Comparison of ENCODE assay signal across 13 cellular contexts in genomic region chr4:7023901-7024300, GRCh38. TPM values are rescaled to one million over a fixed set of nuclear protein-coding genes. Genes with fewer than 3 reads are reported as not detected.
DNase-seq lines count a peak whose midpoint lies in the region; ATAC-seq and TF ChIP-seq lines count a peak whose summit lies in the region.
"Had no signal": no experiment of that assay in that cellular context is flagged by ENCODE, and none has a peak within 500 bp of the region (broad histone marks: within the 10 kb centered on the region; RNA-seq: fewer than 3 reads in every experiment).

No MANE protein-coding gene starts in this region.

- TF ChIP-seq CTCF in MCF 10A (IDR thresholded peaks at IDR 0.05; ENCODE audit: unreplicated experiment): no peak
- TF ChIP-seq CTCF in mammary epithelial cell (conservative IDR thresholded peaks at IDR 0.05 in 1 of 2, IDR thresholded peaks at IDR 0.05 in 1 of 2; ENCODE audit: extremely low read depth in 1 of 2, insufficient read depth in 1 of 2, low read depth in 1 of 2, low read length in 2 of 2): no peak
- TF ChIP-seq CTCF in RWPE2 (IDR thresholded peaks at IDR 0.05; ENCODE audit: poor library complexity, severe bottlenecking): no peak

- H3K27me3 ChIP-seq in mammary epithelial cell (ENCODE audit: insufficient read depth, low read length): no peaks in the 10 kb centered on the region
- H3K27me3 ChIP-seq in RWPE2 (ENCODE audit: insufficient read depth, poor library complexity, severe bottlenecking): no peaks in the 10 kb centered on the region
- H3K27me3 ChIP-seq in neuronal stem cell (ENCODE audit: control insufficient read depth in 3 of 3, insufficient read depth in 3 of 3, low read depth in 1 of 3, low read length in 3 of 3): no peaks in the 10 kb centered on the region
- H3K27me3 ChIP-seq: BLaER1 treated with 17β-estradiol and CSF1 and Interleukin-3, amounts not matched to agents 10 nM and 100 nM had no signal

- H3K23ac ChIP-seq in neuronal stem cell (ENCODE audit: low read depth, low read length, poor library complexity): no peak overlapping the region

- BruUV-seq in MCF 10A (replicated peaks; lab: Mats Ljungman, UMichigan) (no TSS peak), mammary epithelial cell (replicated peaks; lab: Mats Ljungman, UMichigan) (no TSS peak)

- 90% methylated on average over 11 of the region's 12 CpGs for WGBS in mammary epithelial cell (ENCODE audit: low coverage, missing lambda C conversion rate)
- no CpG with 5 or more reads among the region's 12 CpGs for WGBS in neuronal stem cell (ENCODE audit: extremely low coverage in 2 of 2, insufficient read length in 2 of 2, insufficient replicate concordance in 1 of 2), 2 donors

- H2AFZ ChIP-seq in mammary epithelial cell (ENCODE audit: low read depth, low read length) (no peak overlapping the region), neuronal stem cell (ENCODE audit: low read length) (no peak overlapping the region)
- H2AFZ ChIP-seq: GM23248 had no signal

- no peak overlapping the region for H2BK12ac ChIP-seq in neuronal stem cell (ENCODE audit: low read length)

- no peak overlapping the region for H3K4me3 ChIP-seq in mammary epithelial cell (replicated peaks in 1 of 3; ENCODE audit: insufficient read depth in 1 of 3, low read depth in 2 of 3, low read length in 3 of 3)
- H3K4me3 ChIP-seq in RWPE2 (ENCODE audit: severe bottlenecking): no peak overlapping the region
- H3K4me3 ChIP-seq in neuronal stem cell (ENCODE audit: low read length in 2 of 2): no peak overlapping the region
- H3K4me3 ChIP-seq: BLaER1 treated with 17β-estradiol and CSF1 and Interleukin-3, amounts not matched to agents 10 nM and 100 nM; GM23248 had no signal

- CTCF ChIA-PET in MCF 10A (lab: Yijun Ruan, JAX): interaction anchor here (0.7 to 1.4 kb wide), 3 partner anchors 18 to 800 kb away, joined by 3 to 4 read pairs (median 3); no protein-coding TSS in a partner anchor
- CTCF ChIA-PET in mammary epithelial cell (lab: Charles Lee; ENCODE audit: low non-redundant PET): no interaction called here

- H3K36me3 Mint-ChIP-seq in MCF 10A (ENCODE audit: insufficient read depth, unreplicated experiment): peaks cover 65% of the 10 kb centered on the region

- ATAC-seq in RWPE2 (ENCODE audit: low read depth): no peak

- H3K4me3 Mint-ChIP-seq in MCF 10A (ENCODE audit: unreplicated experiment): no peak overlapping the region
- H3K4me3 Mint-ChIP-seq: CD4-positive, CD25-positive, alpha-beta regulatory T cell had no signal

- DNase-seq in MCF 10A (ENCODE audit: unreplicated experiment): no peak
- no peak for DNase-seq in mammary epithelial cell
- no peak for DNase-seq in RWPE2 (ENCODE audit: low spot score)
- no peak for DNase-seq in neuronal stem cell (ENCODE audit: low spot score)
- DNase-seq in activated CD4-positive, alpha-beta T cell treated with anti-CD3 and anti-CD28 coated beads, Interleukin-2, amount 50 U/mL, for 1 hour: no peak
- DNase-seq in NCI-H1092 (lab: John Stamatoyannopoulos, UW): no peak
- no peak for DNase-seq in activated gamma-delta T cell treated with Interleukin-2 at 50 U/mL for 16 hours
- DNase-seq: ACHN; CD4-positive, CD25-positive, alpha-beta regulatory T cell; DMS53; GF-D8; GM23248 had no signal

- H4K20me1 ChIP-seq in mammary epithelial cell (ENCODE audit: insufficient read depth, low read length): no peaks in the 10 kb centered on the region

- H3K4me1 ChIP-seq in mammary epithelial cell (ENCODE audit: insufficient read depth, low read length): peaks cover 29% of the 10 kb centered on the region
- H3K4me1 ChIP-seq in RWPE2 (ENCODE audit: insufficient read depth, poor library complexity, severe bottlenecking): peaks cover 31% of the 10 kb centered on the region
- peaks cover 5 to 8% of the 10 kb centered on the region in 2 donors for H3K4me1 ChIP-seq in neuronal stem cell (ENCODE audit: control insufficient read depth in 2 of 2, insufficient read depth in 1 of 2, low read depth in 1 of 2, low read length in 2 of 2)

- H3K14ac ChIP-seq in neuronal stem cell (ENCODE audit: low read length): no peak overlapping the region

- no peak overlapping the region for H4K8ac ChIP-seq in neuronal stem cell (ENCODE audit: low read depth, low read length)

- no peak overlapping the region for H4K91ac ChIP-seq in neuronal stem cell (ENCODE audit: low read depth, low read length, poor library complexity)

- no peaks in the 10 kb centered on the region for H3K27me3 Mint-ChIP-seq in MCF 10A (ENCODE audit: insufficient read depth, unreplicated experiment)
- H3K27me3 Mint-ChIP-seq: CD4-positive, CD25-positive, alpha-beta regulatory T cell had no signal

- H2BK120ac ChIP-seq in neuronal stem cell (ENCODE audit: low read depth, low read length): no peak overlapping the region

- no peaks in the 10 kb centered on the region for H3K9me3 ChIP-seq in mammary epithelial cell (replicated peaks; ENCODE audit: insufficient read depth, low read length)
- no peaks in the 10 kb centered on the region for H3K9me3 ChIP-seq in RWPE2 (ENCODE audit: severe bottlenecking)
- peaks cover 0 to 2% of the 10 kb centered on the region in 2 donors for H3K9me3 ChIP-seq in neuronal stem cell (replicated peaks in 1 of 2; ENCODE audit: control insufficient read depth in 2 of 2, insufficient read depth in 1 of 2, low read depth in 1 of 2, low read length in 2 of 2)
- H3K9me3 ChIP-seq: BLaER1 treated with 17β-estradiol and CSF1 and Interleukin-3, amounts not matched to agents 10 nM and 100 nM had no signal

- dilution Hi-C loops in mammary epithelial cell (cut with HindIII; ENCODE audit: low sequenced_read_pairs): loop anchor here (5.0 kb wide), 2 partner anchors 33 to 37 kb away; no protein-coding TSS in a partner anchor

- H3K36me3 ChIP-seq in mammary epithelial cell (ENCODE audit: insufficient read depth, low read length) (peaks cover 10% of the 10 kb centered on the region), RWPE2 (ENCODE audit: low read depth) (peaks cover 60% of the 10 kb centered on the region), neuronal stem cell (replicated peaks in 1 of 2; ENCODE audit: control insufficient read depth in 2 of 2, insufficient read depth in 2 of 2, low read length in 2 of 2) (peaks cover 30 to 86% of the 10 kb centered on the region in 2 donors)

- H2AK5ac ChIP-seq in neuronal stem cell (ENCODE audit: low read depth, low read length): no peak overlapping the region

- no peak overlapping the region for H3K4ac ChIP-seq in neuronal stem cell (ENCODE audit: low read length)

- no peak overlapping the region for H2BK15ac ChIP-seq in neuronal stem cell (ENCODE audit: low read length)

- peaks cover 11% of the 10 kb centered on the region for H3K4me1 Mint-ChIP-seq in MCF 10A (ENCODE audit: insufficient read depth, unreplicated experiment)

- intact Hi-C loops in MCF 10A (cut with micrococcal nuclease): no loop called here
- intact Hi-C loops in mammary epithelial cell (cut with micrococcal nuclease): no loop called here

- H3K79me1 ChIP-seq in neuronal stem cell (ENCODE audit: low read depth, low read length): peaks cover 2% of the 10 kb centered on the region

- no peak overlapping the region for H3K18ac ChIP-seq in neuronal stem cell (ENCODE audit: low read length)

- peak overlapping the region; percentile 26 for H2BK5ac ChIP-seq in neuronal stem cell (ENCODE audit: low read length)

- H3K27ac Mint-ChIP-seq in MCF 10A (ENCODE audit: low read depth, unreplicated experiment): peak overlapping the region; percentile 35
- H3K27ac Mint-ChIP-seq: CD4-positive, CD25-positive, alpha-beta regulatory T cell had no signal

- in situ Hi-C loops in mammary epithelial cell (cut with MboI; ENCODE audit: low sequenced_read_pairs in 2 of 2): no loop called here

- no peak overlapping the region for H3K4me2 ChIP-seq in mammary epithelial cell (ENCODE audit: insufficient read depth, low read depth, low read length)
- H3K4me2 ChIP-seq in neuronal stem cell (ENCODE audit: insufficient read depth, low read length, poor library complexity, severe bottlenecking): no peak overlapping the region
- H3K4me2 ChIP-seq: BLaER1 treated with 17β-estradiol and CSF1 and Interleukin-3, amounts not matched to agents 10 nM and 100 nM had no signal

- H3K27ac ChIP-seq in mammary epithelial cell (ENCODE audit: insufficient read depth, low read depth, low read length): no peak overlapping the region
- peak overlapping the region; percentile 97 for H3K27ac ChIP-seq in RWPE2 (ENCODE audit: poor library complexity, severe bottlenecking)
- H3K27ac ChIP-seq in neuronal stem cell (replicated peaks; ENCODE audit: low read length): no peak overlapping the region
- H3K27ac ChIP-seq: BLaER1 treated with 17β-estradiol and CSF1 and Interleukin-3, amounts not matched to agents 10 nM and 100 nM had no signal

- no peak overlapping the region for H3K9ac ChIP-seq in mammary epithelial cell (ENCODE audit: insufficient read depth, low read length)
- H3K9ac ChIP-seq in neuronal stem cell (ENCODE audit: low read depth, low read length, poor library complexity): no peak overlapping the region
- H3K9ac ChIP-seq: GM23248 had no signal

- peaks cover 13% of the 10 kb centered on the region for H3K79me2 ChIP-seq in mammary epithelial cell (ENCODE audit: insufficient read depth, low read length)

- H3K9me3 Mint-ChIP-seq in MCF 10A (ENCODE audit: unreplicated experiment): no peaks in the 10 kb centered on the region
- H3K9me3 Mint-ChIP-seq: CD4-positive, CD25-positive, alpha-beta regulatory T cell had no signal

- POLR2A ChIA-PET in MCF 10A (lab: Yijun Ruan, JAX): interaction anchor here (1.5 to 4.3 kb wide), 2 partner anchors 19 to 37 kb away, joined by 7 to 41 read pairs; no protein-coding TSS in a partner anchor

RNA-seq across cellular contexts. Expression of gene TADA2B, which starts 19.3 kb away (rescaled TPM):
- total RNA-seq in MCF 10A (2022) (29.5 and 31.8 TPM in 2 replicates), mammary epithelial cell (10 to 100 TPM; 13.3 to 17.2 TPM)
- polyA plus RNA-seq in mammary epithelial cell: 6.7 TPM
- 9.5 TPM for polyA minus RNA-seq in mammary epithelial cell
- 9.9 TPM for polyA plus RNA-seq in neuronal stem cell (2013, experiment 1 of 2)
- polyA plus RNA-seq in neuronal stem cell (2013, experiment 2 of 2): 9.9 TPM

RNA-seq across cellular contexts. Expression of gene GRPEL1, which starts 44.0 kb away (rescaled TPM):
- total RNA-seq in MCF 10A (2022) (73.0 and 82.9 TPM in 2 replicates), mammary epithelial cell (10 to 100 TPM; 18.5 to 66.1 TPM)
- 60.2 TPM for polyA plus RNA-seq in mammary epithelial cell
- 77.2 TPM for polyA minus RNA-seq in mammary epithelial cell
- polyA plus RNA-seq in neuronal stem cell (2013, experiment 1 of 2): 10.3 TPM
- 9.4 TPM for polyA plus RNA-seq in neuronal stem cell (2013, experiment 2 of 2)
